1 cellular context compared by ENCODE assay signal in genomic region chr4:1967512-1968149, GRCh38.
TF ChIP-seq lines count a peak whose summit lies in the region.

No MANE protein-coding gene starts in this region.

TF ChIP-seq in GM23338, 12 proteins besides CTCF, POLR2A, EP300 and RAD21 (continued from another document):
- TF ChIP-seq ZNF462 (CRISPR knock-in tag; IDR thresholded peaks at IDR 0.05) (no peak), REST (IDR thresholded peaks at IDR 0.05; ENCODE audit: unreplicated experiment) (no peak), ZNF114 (CRISPR knock-in tag; IDR thresholded peaks at IDR 0.05) (no peak), JUNB (IDR thresholded peaks at IDR 0.05; ENCODE audit: unreplicated experiment) (no peak), EZH2 (IDR thresholded peaks at IDR 0.05; ENCODE audit: low read depth, unreplicated experiment) (no peak), EZH2phosphoT487 (IDR thresholded peaks at IDR 0.05; ENCODE audit: unreplicated experiment) (no peak), POLR2AphosphoS5 (IDR thresholded peaks at IDR 0.05; ENCODE audit: low read depth) (no peak)
TF ChIP-seq in GM23338: peak in this region for 0.
